In genomic region chr16:82439678-82440293, GRCh38 we compare ENCODE assay signal across 9 cellular contexts.
DNase-seq lines count a peak whose midpoint lies in the region; ATAC-seq, FAIRE-seq and TF ChIP-seq lines count a peak whose summit lies in the region.
"Had no signal": no experiment of that assay in that cellular context is flagged by ENCODE, and none has a peak within 500 bp of the region (broad histone marks: within the 10 kb centered on the region; RNA-seq: fewer than 3 reads in every experiment).

No MANE protein-coding gene starts in this region.

- H3K4me1 Mint-ChIP-seq in natural killer cell treated with Interleukin-12 subunit alpha and Interleukin-12 subunit beta and Interleukin-15 and Interleukin-18, amount 100 ng/mL, for 72 hours (ENCODE audit: low read depth in 2 of 2) = peaks cover 0 to 5% of the 10 kb centered on the region in 2 donors
- H3K4me1 Mint-ChIP-seq in CD8-positive, alpha-beta T cell (ENCODE audit: low read depth) = no peaks in the 10 kb centered on the region

- no peaks in the 10 kb centered on the region for H3K9me3 Mint-ChIP-seq in natural killer cell treated with Interleukin-12 subunit alpha and Interleukin-12 subunit beta and Interleukin-15 and Interleukin-18, amount 100 ng/mL, for 72 hours
- no peaks in the 10 kb centered on the region for H3K9me3 Mint-ChIP-seq in CD8-positive, alpha-beta T cell

- no peaks in the 10 kb centered on the region; the same call in 1 of the 2 replicates for H3K9me3 ChIP-seq in K562 (replicated peaks; ENCODE audit: control insufficient read depth, insufficient read depth, low read depth, low read length)
- H3K9me3 ChIP-seq in vagina = no peaks in the 10 kb centered on the region
- H3K9me3 ChIP-seq in CD8-positive, alpha-beta T cell (ENCODE audit: low read length) = no peaks in the 10 kb centered on the region

- TF ChIP-seq EP300 in K562 (IDR thresholded peaks at IDR 0.05; ENCODE audit: low read length) = no peak

- H3K4me3 ChIP-seq in K562 (no peak overlapping the region), vagina (no peak overlapping the region)
- H3K4me3 ChIP-seq in CD8-positive, alpha-beta T cell (ENCODE audit: low read depth, low read length) = no peak overlapping the region

- no peak overlapping the region for H3K27ac ChIP-seq in K562 (ENCODE audit: extremely low read depth, low read depth, low read length)
- no peak overlapping the region for H3K27ac ChIP-seq in vagina
- H3K27ac ChIP-seq in CD8-positive, alpha-beta T cell (ENCODE audit: low read depth, low read length) = no peak overlapping the region

- TF ChIP-seq POLR2A in K562 (conservative IDR thresholded peaks at IDR 0.05) = no peak
- no peak for TF ChIP-seq POLR2A in vagina (IDR thresholded peaks at IDR 0.05)

- intact Hi-C loops in K562 (cut with micrococcal nuclease) = no loop called here
- intact Hi-C loops in vagina (cut with DNase I) = no loop called here
- intact Hi-C loops in CD8-positive, alpha-beta T cell (cut with DNase I, micrococcal nuclease) = no loop called here

- no peak for TF ChIP-seq RAD21 in K562 (CRISPR knock-in tag; conservative IDR thresholded peaks at IDR 0.05 in 1 of 2, IDR thresholded peaks at IDR 0.05 in 1 of 2)

- H3K4me2 ChIP-seq in K562 (ENCODE audit: insufficient read depth, low read length) = no peak overlapping the region

- H2AFZ ChIP-seq in K562 (ENCODE audit: low read depth, low read length) = no peak overlapping the region

- H3K4me1 ChIP-seq in K562 (replicated peaks in 1 of 2; ENCODE audit: control insufficient read depth in 2 of 2, insufficient read depth in 2 of 2, low read length in 2 of 2) (no peaks in the 10 kb centered on the region), vagina (no peaks in the 10 kb centered on the region)
- H3K4me1 ChIP-seq in CD8-positive, alpha-beta T cell (ENCODE audit: insufficient read depth, low read length) = no peaks in the 10 kb centered on the region

- H3K9me1 ChIP-seq in K562 (ENCODE audit: control insufficient read depth, insufficient read depth, low read length) = no peaks in the 10 kb centered on the region

- H3K36me3 ChIP-seq in K562 (ENCODE audit: control insufficient read depth, insufficient read depth, low read length) (no peaks in the 10 kb centered on the region), vagina (no peaks in the 10 kb centered on the region)
- H3K36me3 ChIP-seq in CD8-positive, alpha-beta T cell (ENCODE audit: insufficient read depth, low read length) = no peaks in the 10 kb centered on the region

- BruUV-seq in K562 (replicated peaks; lab: Mats Ljungman, UMichigan) = no TSS peak

- peak; percentile 9 to 37 (median 19); a peak in 2 of 6 replicates for TF ChIP-seq CTCF in K562 (IDR thresholded peaks at IDR 0.05 in 2 of 3, conservative IDR thresholded peaks at IDR 0.05 in 1 of 3; ENCODE audit: insufficient read depth in 2 of 3, low read depth in 1 of 3, low read length in 3 of 3)
- no peak for TF ChIP-seq CTCF in vagina (IDR thresholded peaks at IDR 0.05)
- no peak for TF ChIP-seq CTCF in CD8-positive, alpha-beta T cell (IDR thresholded peaks at IDR 0.05)

- no peaks in the 10 kb centered on the region for H3K36me3 Mint-ChIP-seq in natural killer cell treated with Interleukin-12 subunit alpha and Interleukin-12 subunit beta and Interleukin-15 and Interleukin-18, amount 100 ng/mL, for 72 hours
- no peaks in the 10 kb centered on the region for H3K36me3 Mint-ChIP-seq in CD8-positive, alpha-beta T cell

- H4K20me1 ChIP-seq in K562 (replicated peaks; ENCODE audit: control insufficient read depth, insufficient read depth, low read length) = no peaks in the 10 kb centered on the region

- no peaks in the 10 kb centered on the region for H3K79me2 ChIP-seq in K562 (ENCODE audit: control insufficient read depth, insufficient read depth, low read length)

- FAIRE-seq in HTR-8/SVneo (lab: Jason Lieb, UNC) (peak; percentile 51), K562 (lab: Jason Lieb, UNC) (no peak)

- ATAC-seq in K562 = no peak
- peak; percentile 38 to 45 for ATAC-seq in natural killer cell treated with Interleukin-12 subunit alpha and Interleukin-12 subunit beta and Interleukin-15 and Interleukin-18, amount 100 ng/mL, for 72 hours
- ATAC-seq in CD8-positive, alpha-beta T cell = no peak

- in situ Hi-C loops in K562 (cut with MboI) = no loop called here

- CTCF ChIA-PET in K562 (lab: Yijun Ruan, JAX; ENCODE audit: low intra/inter-chr PET ratio) = no interaction called here
- CTCF ChIA-PET in CD8-positive, alpha-beta T cell (lab: Charles Lee) = interaction anchor here (1.1 kb wide), 1 partner anchor 22 kb away, joined by 3 read pairs; no protein-coding TSS in a partner anchor

- H3K4me3 Mint-ChIP-seq in natural killer cell treated with Interleukin-12 subunit alpha and Interleukin-12 subunit beta and Interleukin-15 and Interleukin-18, amount 100 ng/mL, for 72 hours = no peak overlapping the region
- no peak overlapping the region for H3K4me3 Mint-ChIP-seq in CD8-positive, alpha-beta T cell

- POLR2A ChIA-PET in K562 (lab: Yijun Ruan, JAX) = interaction anchor here (1.2 kb wide), 1 partner anchor 11 kb away, joined by 3 read pairs; no protein-coding TSS in a partner anchor
- POLR2A ChIA-PET in CD8-positive, alpha-beta T cell (lab: Charles Lee) = no interaction called here

- no peak overlapping the region for H3K9ac ChIP-seq in K562 (ENCODE audit: insufficient read depth in 1 of 2, low read depth in 2 of 2, low read length in 2 of 2)

- DNase-seq in GM03348 (ENCODE audit: low spot score) = peak; percentile 71
- peak; percentile 31 for DNase-seq in HTR-8/SVneo (ENCODE audit: insufficient read length, low spot score)
- peak in 3 of 4 experiments; percentile 16 to 21 (median 17) for DNase-seq in K562 (ENCODE audit: extremely low read depth in 1 of 4, low spot score in 3 of 4)
- no peak for DNase-seq in natural killer cell treated with Interleukin-12 subunit alpha and Interleukin-12 subunit beta and Interleukin-15 and Interleukin-18, amount 100 ng/mL, for 72 hours (ENCODE audit: low spot score)
- DNase-seq in activated gamma-delta T cell (lab: John Stamatoyannopoulos, UW) = no peak
- DNase-seq in vagina (ENCODE audit: extremely low spot score in 2 of 2) = no peak
- no peak for DNase-seq in CD8-positive, alpha-beta T cell
- no peak for DNase-seq in effector CD4-positive, alpha-beta T cell
- DNase-seq: NCI-H1417 had no signal

- peaks cover 23 to 31% of the 10 kb centered on the region in 2 donors for H3K27me3 Mint-ChIP-seq in natural killer cell treated with Interleukin-12 subunit alpha and Interleukin-12 subunit beta and Interleukin-15 and Interleukin-18, amount 100 ng/mL, for 72 hours
- peaks cover 14% of the 10 kb centered on the region for H3K27me3 Mint-ChIP-seq in CD8-positive, alpha-beta T cell (ENCODE audit: low read depth)

- WGBS in K562 (ENCODE audit: insufficient coverage, low coverage, missing lambda C conversion rate) = 1% methylated on average over 7 of the region's 7 CpGs

- H3K27me3 ChIP-seq in K562 (ENCODE audit: control insufficient read depth in 2 of 2, insufficient read depth in 2 of 2, low read length in 2 of 2) (no peaks in the 10 kb centered on the region), vagina (no peaks in the 10 kb centered on the region)
- H3K27me3 ChIP-seq in CD8-positive, alpha-beta T cell (ENCODE audit: insufficient read depth, low read length) = no peaks in the 10 kb centered on the region

- no peak overlapping the region for H3K27ac Mint-ChIP-seq in natural killer cell treated with Interleukin-12 subunit alpha and Interleukin-12 subunit beta and Interleukin-15 and Interleukin-18, amount 100 ng/mL, for 72 hours
- no peak overlapping the region for H3K27ac Mint-ChIP-seq in CD8-positive, alpha-beta T cell

TF ChIP-seq in K562, 482 proteins besides CTCF, POLR2A, EP300 and RAD21:
- TF ChIP-seq PRPF4 (IDR thresholded peaks at IDR 0.05; ENCODE audit: insufficient read depth, low read depth, low read length, poor library complexity, severe bottlenecking) (no peak), NCOR1 (IDR thresholded peaks at IDR 0.05) (no peak), MED1 (CRISPR knock-in tag; IDR thresholded peaks at IDR 0.05; ENCODE audit: borderline replicate concordance) (no peak), CBFA2T2 (conservative IDR thresholded peaks at IDR 0.05) (no peak), MEIS2 (IDR thresholded peaks at IDR 0.05; ENCODE audit: partially characterized antibody) (no peak), RBM17 (IDR thresholded peaks at IDR 0.05; ENCODE audit: borderline replicate concordance, low read depth, low read length) (no peak), ZNF316 (IDR thresholded peaks at IDR 0.05) (no peak), SRSF7 (optimal IDR thresholded peaks at IDR 0.05; ENCODE audit: low read depth, low read length) (no peak), E2F8 (IDR thresholded peaks at IDR 0.05; ENCODE audit: low read depth, partially characterized antibody) (no peak), CREB1 (IDR thresholded peaks at IDR 0.05) (no peak), CREB1 (CRISPR knock-in tag; IDR thresholded peaks at IDR 0.05) (no peak), ZNF175 (CRISPR knock-in tag; IDR thresholded peaks at IDR 0.05; ENCODE audit: low read depth) (no peak), TCF7 (IDR thresholded peaks at IDR 0.05; ENCODE audit: borderline replicate concordance) (no peak)

Comparison
In these comparisons a context has a peak if more than half of its experiments do, and no peak if none do; other contexts are left out.
1. DNase-seq: peak in GM03348 (single experiment), HTR-8/SVneo (single experiment) and K562 (3 of 4); none in natural killer cell treated with Interleukin-12 subunit alpha and Interleukin-12 subunit beta and Interleukin-15 and Interleukin-18, amount 100 ng/mL, for 72 hours (single experiment), activated gamma-delta T cell (single experiment), vagina (0 of 2), CD8-positive, alpha-beta T cell (0 of 7) and effector CD4-positive, alpha-beta T cell (single experiment).
2. ATAC-seq: peak in natural killer cell treated with Interleukin-12 subunit alpha and Interleukin-12 subunit beta and Interleukin-15 and Interleukin-18, amount 100 ng/mL, for 72 hours (2 of 2); none in K562 (single experiment) and CD8-positive, alpha-beta T cell (single experiment).
3. CTCF ChIP-seq: peak in K562 (3 of 3); none in vagina (0 of 3) and CD8-positive, alpha-beta T cell (single experiment).